In the genomic region with DNA sequence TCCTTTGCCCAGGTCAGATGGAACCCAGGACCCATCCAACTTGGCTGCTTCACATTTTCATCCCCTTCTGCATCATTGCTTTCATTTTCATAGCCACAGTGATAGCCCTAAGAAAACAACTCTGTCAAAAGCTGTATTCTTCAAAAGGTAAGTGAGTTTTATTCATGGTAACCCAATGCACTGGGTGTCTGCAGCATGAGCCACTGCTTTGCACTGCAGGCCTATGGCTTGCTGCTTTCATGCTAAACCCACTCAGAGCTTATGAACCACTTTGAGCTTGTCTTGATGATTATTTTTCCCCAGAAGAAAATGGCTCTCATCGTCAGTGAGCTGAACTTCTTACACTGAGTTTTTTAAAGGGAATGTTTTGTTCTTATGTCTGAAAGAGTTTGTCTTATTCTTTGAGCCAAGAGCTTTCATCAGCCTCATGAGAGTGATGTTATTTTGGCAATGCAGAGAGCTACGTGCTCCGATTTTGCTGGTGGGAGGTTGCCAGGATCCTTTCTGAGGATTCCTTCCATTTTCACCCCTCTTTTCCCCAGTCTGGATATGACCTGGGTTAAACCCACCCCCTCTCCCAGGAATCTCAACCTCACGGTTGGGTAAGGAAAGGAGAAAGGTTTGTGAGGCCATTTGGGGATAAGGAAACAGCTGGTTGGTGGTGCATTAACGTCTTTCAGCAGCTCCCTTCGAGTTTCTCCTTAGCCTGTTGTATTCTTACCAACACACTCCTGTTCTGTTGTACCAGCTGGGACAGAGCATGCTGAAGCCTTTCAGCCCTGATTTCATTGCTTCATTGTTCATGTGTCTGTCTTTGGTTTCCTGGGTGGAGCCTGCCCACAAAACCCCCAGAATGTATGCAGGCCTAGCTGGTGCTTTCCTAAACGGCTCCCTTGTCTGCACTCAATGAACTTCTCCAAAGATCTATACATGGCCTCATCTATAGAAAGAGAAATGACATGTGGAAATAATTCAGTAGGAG, we compare ENCODE assay signal across 8 cellular contexts. TPM values are rescaled to one million over a fixed set of nuclear protein-coding genes. Genes with fewer than 3 reads are reported as not detected.
DNase-seq lines count a peak whose midpoint lies in the region; ATAC-seq, FAIRE-seq and TF ChIP-seq lines count a peak whose summit lies in the region.

No MANE protein-coding gene starts in this region.

- peaks cover 14 to 56% (median 25%) of the 10 kb centered on the region in 3 donors for H3K4me1 ChIP-seq in esophagus squamous epithelium

- no peak overlapping the region for H3K4me3 ChIP-seq in esophagus squamous epithelium

- H3K9me3 ChIP-seq in esophagus squamous epithelium: no peaks in the 10 kb centered on the region

- TF ChIP-seq CTCF in esophagus squamous epithelium (IDR thresholded peaks at IDR 0.05): no peak
- TF ChIP-seq CTCF in D721Med (IDR thresholded peaks at IDR 0.05; ENCODE audit: insufficient read depth, missing control alignments): no peak

- no peaks in the 10 kb centered on the region for H3K36me3 ChIP-seq in esophagus squamous epithelium

- DNase-seq in GM12891 (ENCODE audit: insufficient read length, low spot score) (no peak), esophagus squamous epithelium (lab: John Stamatoyannopoulos, UW) (no peak), D721Med (ENCODE audit: insufficient read length, low spot score) (no peak), RCC 7860 (ENCODE audit: low spot score) (no peak)
- peak; percentile 5 for DNase-seq in activated CD4-positive, CD25-positive, alpha-beta regulatory T cell treated with anti-CD3 and anti-CD28 coated beads, Interleukin-2, amount 50 U/mL, for 16 hours (ENCODE audit: low read depth, low spot score)
- DNase-seq in stimulated activated CD8-positive, alpha-beta memory T cell treated with anti-CD3 and anti-CD28 coated beads, Interleukin-7, amount 100 ng/mL, for 1 hour (ENCODE audit: low read depth in 2 of 2): peak; percentile 11 to 13

- H3K27me3 ChIP-seq in esophagus squamous epithelium: no peaks in the 10 kb centered on the region

- intact Hi-C loops in esophagus squamous epithelium (cut with DNase I): no loop called here

- ATAC-seq in HG02870 (IDR thresholded peaks at IDR 0.05; ENCODE audit: unreplicated experiment): peak; percentile 56
- ATAC-seq in GM18519 (IDR thresholded peaks at IDR 0.05; ENCODE audit: low FRiP score, unreplicated experiment): no peak

- peak; percentile 83 for FAIRE-seq in GM12891 (lab: Jason Lieb, UNC)
- no peak for FAIRE-seq in D721Med (lab: Jason Lieb, UNC)
- FAIRE-seq in RCC 7860 (lab: Jason Lieb, UNC): no peak

- peak overlapping the region; percentile 22 to 70 (median 48) for H3K27ac ChIP-seq in esophagus squamous epithelium

- 34% methylated on average over 7 of the region's 7 CpGs for WGBS in esophagus squamous epithelium, 2 donors

- TF ChIP-seq POLR2A in GM12891 (IDR thresholded peaks at IDR 0.05; ENCODE audit: low read depth, low read length): peak; percentile 36; the same call in 1 of the 2 replicates
- no peak for TF ChIP-seq POLR2A in esophagus squamous epithelium (IDR thresholded peaks at IDR 0.05)

TF ChIP-seq in GM12891, 5 proteins besides CTCF, POLR2A, EP300 and RAD21:
- TF ChIP-seq TAF1 (IDR thresholded peaks at IDR 0.05; ENCODE audit: low read depth, low read length): peak; percentile 24; the same call in 1 of the 2 replicates
- TF ChIP-seq POLR2AphosphoS5 (IDR thresholded peaks at IDR 0.05; ENCODE audit: low read depth, low read length): no peak

RNA-seq across cellular contexts. Expression of gene PDCD1LG2, which starts 47.6 kb away (rescaled TPM):
- polyA plus RNA-seq in GM12891 (2012; ENCODE audit: low read depth, missing spikeins): 1.2 TPM
- total RNA-seq in esophagus squamous epithelium: 1 to 10 TPM in 1 of 4 donors, under 1 TPM in 3; 0.23 to 3.6 (median 0.31) TPM

Comparison
In these comparisons a context has a peak if more than half of its experiments do, and no peak if none do; other contexts are left out.
1. DNase-seq: peak in activated CD4-positive, CD25-positive, alpha-beta regulatory T cell treated with anti-CD3 and anti-CD28 coated beads, Interleukin-2, amount 50 U/mL, for 16 hours (single experiment) and stimulated activated CD8-positive, alpha-beta memory T cell treated with anti-CD3 and anti-CD28 coated beads, Interleukin-7, amount 100 ng/mL, for 1 hour (2 of 2); none in GM12891 (single experiment), esophagus squamous epithelium (single experiment), D721Med (single experiment) and RCC 7860 (single experiment).